ENCODE assay signal across 10 cellular contexts in genomic region chr11:393219-394033, GRCh38. TPM values are rescaled to one million over a fixed set of nuclear protein-coding genes. Genes with fewer than 3 reads are reported as not detected.
DNase-seq lines count a peak whose midpoint lies in the region; ATAC-seq and TF ChIP-seq lines count a peak whose summit lies in the region.
"Had no signal": no experiment of that assay in that cellular context is flagged by ENCODE, and none has a peak within 500 bp of the region (broad histone marks: within the 10 kb centered on the region; RNA-seq: fewer than 3 reads in every experiment).

No MANE protein-coding gene starts in this region.

- peak overlapping the region; percentile 94 for H2BK12ac ChIP-seq in neuronal stem cell (ENCODE audit: low read length)

- peak overlapping the region; percentile 53 for H3K4ac ChIP-seq in neuronal stem cell (ENCODE audit: low read length)

- no peaks in the 10 kb centered on the region for H3K4me1 ChIP-seq in colonic mucosa
- peaks cover 6 to 8% of the 10 kb centered on the region in 2 donors for H3K4me1 ChIP-seq in neuronal stem cell (ENCODE audit: control insufficient read depth in 2 of 2, insufficient read depth in 1 of 2, low read depth in 1 of 2, low read length in 2 of 2)

- no peak overlapping the region for H3K4me2 ChIP-seq in neuronal stem cell (ENCODE audit: insufficient read depth, low read length, poor library complexity, severe bottlenecking)

- no CpG with 5 or more reads among the region's 17 CpGs for WGBS in neuronal stem cell (ENCODE audit: extremely low coverage in 2 of 2, insufficient read length in 2 of 2, insufficient replicate concordance in 1 of 2), 2 donors

- H3K4me3 ChIP-seq in colonic mucosa (peak overlapping the region; percentile 79), neuronal stem cell (ENCODE audit: low read length in 2 of 2) (no peak overlapping the region)

- peak overlapping the region; percentile 93 for H4K8ac ChIP-seq in neuronal stem cell (ENCODE audit: low read depth, low read length)

- peak overlapping the region; percentile 96 for H3K18ac ChIP-seq in neuronal stem cell (ENCODE audit: low read length)

- H3K23ac ChIP-seq in neuronal stem cell (ENCODE audit: low read depth, low read length, poor library complexity) = peak overlapping the region; percentile 80

- no peak for TF ChIP-seq CTCF in colonic mucosa (IDR thresholded peaks at IDR 0.05)

- H2BK15ac ChIP-seq in neuronal stem cell (ENCODE audit: low read length) = peak overlapping the region; percentile 99

- H3K36me3 ChIP-seq in colonic mucosa = no peaks in the 10 kb centered on the region
- no peaks in the 10 kb centered on the region for H3K36me3 ChIP-seq in neuronal stem cell (replicated peaks in 1 of 2; ENCODE audit: control insufficient read depth in 2 of 2, insufficient read depth in 2 of 2, low read length in 2 of 2)

- ATAC-seq in HG02885 (IDR thresholded peaks at IDR 0.05; ENCODE audit: poor library complexity, unreplicated experiment) = no peak
- ATAC-seq: left lobe of liver had no signal

- H2BK5ac ChIP-seq in neuronal stem cell (ENCODE audit: low read length) = no peak overlapping the region

- no peaks in the 10 kb centered on the region for H3K27me3 ChIP-seq in colonic mucosa
- H3K27me3 ChIP-seq in neuronal stem cell (ENCODE audit: control insufficient read depth in 3 of 3, insufficient read depth in 3 of 3, low read depth in 1 of 3, low read length in 3 of 3) = peaks cover 0 to 4% (median 0%) of the 10 kb centered on the region in 3 experiments

- intact Hi-C loops in colonic mucosa (cut with DNase I) = no loop called here

- H3K9ac ChIP-seq in colonic mucosa (ENCODE audit: low read depth in 2 of 2, low read length in 2 of 2) (peak overlapping the region in 1 of 2 donors; percentile 70), neuronal stem cell (ENCODE audit: low read depth, low read length, poor library complexity) (no peak overlapping the region)

- H2BK120ac ChIP-seq in neuronal stem cell (ENCODE audit: low read depth, low read length) = peak overlapping the region; percentile 9

- peak overlapping the region; percentile 97 for H2AK5ac ChIP-seq in neuronal stem cell (ENCODE audit: low read depth, low read length)

- no peak overlapping the region for H4K91ac ChIP-seq in neuronal stem cell (ENCODE audit: low read depth, low read length, poor library complexity)

- in situ Hi-C loops in Caki2 (cut with HindIII; ENCODE audit: low pct_unique_long_range_greater_than_20kb, low sequenced_read_pairs) = no loop called here

- peak overlapping the region; percentile 59 for H2AFZ ChIP-seq in neuronal stem cell (ENCODE audit: low read length)

- H3K14ac ChIP-seq in neuronal stem cell (ENCODE audit: low read length) = peak overlapping the region; percentile 31

- peak; percentile 62 for DNase-seq in Caki2 (ENCODE audit: low read depth)
- DNase-seq in LHCN-M2 (ENCODE audit: low read depth) = peak; percentile 78
- DNase-seq in colonic mucosa = peak; percentile 32
- no peak for DNase-seq in neuronal stem cell (ENCODE audit: low spot score)
- no peak for DNase-seq in NCI-H446 treated with DMSO at 0.1 percent for 48 hours (lab: John Stamatoyannopoulos, UW)
- DNase-seq in NCI-H146 (lab: John Stamatoyannopoulos, UW) = no peak
- DNase-seq in NOMO-1 treated with dmso at 0.1 percent for 144 hours (lab: John Stamatoyannopoulos, UW; ENCODE audit: unreplicated experiment) = no peak
- DNase-seq: activated naive CD4-positive, alpha-beta T cell treated with anti-CD3 and anti-CD28 coated beads, Interleukin-2, amount 10 ng/mL, durations not matched to agents 7 days and 5 days had no signal

- H3K27ac ChIP-seq in colonic mucosa (peak overlapping the region; percentile 90), neuronal stem cell (replicated peaks; ENCODE audit: low read length) (no peak overlapping the region)

- peaks cover 5% of the 10 kb centered on the region for H3K79me1 ChIP-seq in neuronal stem cell (ENCODE audit: low read depth, low read length)

- no peaks in the 10 kb centered on the region for H3K9me3 ChIP-seq in colonic mucosa
- H3K9me3 ChIP-seq in neuronal stem cell (replicated peaks in 1 of 2; ENCODE audit: control insufficient read depth in 2 of 2, insufficient read depth in 1 of 2, low read depth in 1 of 2, low read length in 2 of 2) = no peaks in the 10 kb centered on the region

RNA-seq across cellular contexts. Expression of gene PKP3, which starts 0.6 kb away (rescaled TPM):
- 70.7 and 103 TPM in 2 replicates for total RNA-seq in Caki2 (2014; rRNA removed; shearing (Covaris generic); ENCODE audit: low replicate concordance)
- total RNA-seq in LHCN-M2 (2014; rRNA removed) (3.7 and 4.7 TPM in 2 replicates), colonic mucosa (100 to 1,000 TPM; 167 to 247 TPM)
- polyA plus RNA-seq in LHCN-M2 (2012) = 2.1 TPM
- polyA plus RNA-seq in neuronal stem cell (2013, experiment 1 of 2) = 0.40 TPM
- 0.40 TPM for polyA plus RNA-seq in neuronal stem cell (2013, experiment 2 of 2)

RNA-seq across cellular contexts. Expression of gene SIGIRR, which starts 21.4 kb away (rescaled TPM):
- total RNA-seq in Caki2 (2014; rRNA removed; shearing (Covaris generic); ENCODE audit: low replicate concordance) = 66.9 and 103 TPM in 2 replicates
- total RNA-seq in LHCN-M2 (2014; rRNA removed) = 5.5 and 5.8 TPM in 2 replicates
- 9.5 TPM for polyA plus RNA-seq in LHCN-M2 (2012)
- 100 to 1,000 TPM in 1 of 2 donors, 10 to 100 TPM in 1; 91.4 to 177 TPM for total RNA-seq in colonic mucosa
- polyA plus RNA-seq in neuronal stem cell (2013, experiment 1 of 2) = 15.1 TPM
- 13.4 TPM for polyA plus RNA-seq in neuronal stem cell (2013, experiment 2 of 2)

RNA-seq across cellular contexts. Expression of gene B4GALNT4, which starts 24.1 kb away (rescaled TPM):
- 23.9 and 61.5 TPM in 2 replicates for total RNA-seq in Caki2 (2014; rRNA removed; shearing (Covaris generic); ENCODE audit: low replicate concordance)
- total RNA-seq in LHCN-M2 (2014; rRNA removed) (0.75 and 1.3 TPM in 2 replicates), colonic mucosa (1 to 10 TPM; 1.6 to 2.0 TPM)
- 0.11 TPM for polyA plus RNA-seq in LHCN-M2 (2012)
- 87.0 TPM for polyA plus RNA-seq in neuronal stem cell (2013, experiment 1 of 2)
- polyA plus RNA-seq in neuronal stem cell (2013, experiment 2 of 2) = 87.3 TPM

RNA-seq across cellular contexts. Expression of gene ANO9, which starts 48.4 kb away (rescaled TPM):
- total RNA-seq in Caki2 (2014; rRNA removed; shearing (Covaris generic); ENCODE audit: low replicate concordance) = not detected in 2 replicates
- total RNA-seq in LHCN-M2 (2014; rRNA removed) = not detected in 2 replicates
- polyA plus RNA-seq in LHCN-M2 (2012) = not detected
- total RNA-seq in colonic mucosa = 100 to 1,000 TPM; 121 to 129 TPM
- 2.8 TPM for polyA plus RNA-seq in neuronal stem cell (2013, experiment 1 of 2)
- 1.9 TPM for polyA plus RNA-seq in neuronal stem cell (2013, experiment 2 of 2)

RNA-seq across cellular contexts. Expression of gene PTDSS2, which starts 56.7 kb away (rescaled TPM):
- 36.9 and 50.2 TPM in 2 replicates for total RNA-seq in Caki2 (2014; rRNA removed; shearing (Covaris generic); ENCODE audit: low replicate concordance)
- total RNA-seq in LHCN-M2 (2014; rRNA removed) (40.7 and 51.2 TPM in 2 replicates), colonic mucosa (10 to 100 TPM; 20.6 to 27.6 TPM)
- polyA plus RNA-seq in LHCN-M2 (2012) = 24.6 TPM
- 27.4 TPM for polyA plus RNA-seq in neuronal stem cell (2013, experiment 1 of 2)
- 26.0 TPM for polyA plus RNA-seq in neuronal stem cell (2013, experiment 2 of 2)

Comparison
In these comparisons a context has a peak if more than half of its experiments do, and no peak if none do; other contexts are left out.
1. DNase-seq: peak in Caki2 (single experiment), LHCN-M2 (single experiment) and colonic mucosa (single experiment); none in neuronal stem cell (single experiment), NCI-H446 treated with DMSO at 0.1 percent for 48 hours (single experiment), NCI-H146 (single experiment) and NOMO-1 treated with dmso at 0.1 percent for 144 hours (single experiment).
2. RNA of gene PKP3, which starts 0.6 kb away (total RNA-seq): 167 to 247 TPM in colonic mucosa and 70.7 to 103 TPM in Caki2; 3.7 to 4.7 TPM in LHCN-M2; every median in the first group is over 10 times any median in the second.